ENCODE assay signal across 1 cellular context in the genomic region with DNA sequence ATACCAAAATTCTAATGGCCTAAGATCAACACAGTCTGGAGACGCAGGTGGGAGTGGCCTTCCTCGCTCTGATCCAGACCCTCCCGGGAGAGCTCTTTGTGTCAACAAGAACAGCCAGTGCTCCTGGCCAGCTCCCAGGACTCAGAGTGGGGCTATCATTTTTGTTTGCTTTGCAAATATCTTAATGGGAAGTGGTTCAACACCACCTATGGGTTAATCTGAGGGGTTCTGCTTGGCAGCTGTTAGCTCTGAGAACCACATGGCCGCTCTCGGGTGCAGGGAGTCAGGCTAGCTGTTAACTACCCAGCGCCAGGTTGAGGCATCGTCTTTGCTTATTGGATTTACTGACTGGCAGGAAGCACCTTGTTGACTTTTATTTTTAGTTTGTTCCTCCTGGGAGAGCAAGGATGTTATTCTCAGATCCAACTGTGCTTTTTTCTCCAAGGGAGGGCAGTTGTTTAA.
TF ChIP-seq lines count a peak whose summit lies in the region.

No MANE protein-coding gene starts in this region.

TF ChIP-seq in HepG2, 621 proteins besides CTCF, POLR2A, EP300 and RAD21 (continued from another document and continues in another):
- TF ChIP-seq, protein P1, sequence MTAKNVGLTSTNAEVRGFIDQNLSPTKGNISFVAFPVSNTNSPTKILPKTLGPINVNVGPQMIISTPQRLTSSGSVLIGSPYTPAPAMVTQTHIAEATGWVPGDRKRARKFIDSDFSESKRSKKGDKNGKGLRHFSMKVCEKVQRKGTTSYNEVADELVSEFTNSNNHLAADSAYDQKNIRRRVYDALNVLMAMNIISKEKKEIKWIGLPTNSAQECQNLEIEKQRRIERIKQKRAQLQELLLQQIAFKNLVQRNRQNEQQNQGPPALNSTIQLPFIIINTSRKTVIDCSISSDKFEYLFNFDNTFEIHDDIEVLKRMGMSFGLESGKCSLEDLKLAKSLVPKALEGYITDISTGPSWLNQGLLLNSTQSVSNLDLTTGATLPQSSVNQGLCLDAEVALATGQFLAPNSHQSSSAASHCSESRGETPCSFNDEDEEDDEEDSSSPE (CRISPR knock-in tag; IDR thresholded peaks at IDR 0.05): peak; percentile 53
- no peak for TF ChIP-seq ZNF530 (CRISPR knock-in tag; IDR thresholded peaks at IDR 0.05; ENCODE audit: low read depth)
- no peak for TF ChIP-seq ZBTB4 (CRISPR knock-in tag; IDR thresholded peaks at IDR 0.05; ENCODE audit: borderline replicate concordance)
- peak; percentile 77 for TF ChIP-seq IKZF5 (CRISPR knock-in tag; IDR thresholded peaks at IDR 0.05)
- peak; percentile 29 to 46; a peak in 2 of 4 replicates for TF ChIP-seq MAFK (conservative IDR thresholded peaks at IDR 0.05 in 1 of 2, IDR thresholded peaks at IDR 0.05 in 1 of 2; ENCODE audit: low read length in 2 of 2)
- TF ChIP-seq ZNF296 (CRISPR knock-in tag; conservative IDR thresholded peaks at IDR 0.05): no peak
- TF ChIP-seq, protein P2, sequence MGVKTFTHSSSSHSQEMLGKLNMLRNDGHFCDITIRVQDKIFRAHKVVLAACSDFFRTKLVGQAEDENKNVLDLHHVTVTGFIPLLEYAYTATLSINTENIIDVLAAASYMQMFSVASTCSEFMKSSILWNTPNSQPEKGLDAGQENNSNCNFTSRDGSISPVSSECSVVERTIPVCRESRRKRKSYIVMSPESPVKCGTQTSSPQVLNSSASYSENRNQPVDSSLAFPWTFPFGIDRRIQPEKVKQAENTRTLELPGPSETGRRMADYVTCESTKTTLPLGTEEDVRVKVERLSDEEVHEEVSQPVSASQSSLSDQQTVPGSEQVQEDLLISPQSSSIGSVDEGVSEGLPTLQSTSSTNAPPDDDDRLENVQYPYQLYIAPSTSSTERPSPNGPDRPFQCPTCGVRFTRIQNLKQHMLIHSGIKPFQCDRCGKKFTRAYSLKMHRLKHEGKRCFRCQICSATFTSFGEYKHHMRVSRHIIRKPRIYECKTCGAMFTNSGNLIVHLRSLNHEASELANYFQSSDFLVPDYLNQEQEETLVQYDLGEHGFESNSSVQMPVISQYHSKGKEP (CRISPR knock-in tag; IDR thresholded peaks at IDR 0.05): no peak
- TF ChIP-seq GFI1 (CRISPR knock-in tag; IDR thresholded peaks at IDR 0.05; ENCODE audit: borderline replicate concordance): peak; percentile 29; the same call in 1 of the 2 replicates
- 0 out of 2 replicates have a peak, but pooled peaks have one; percentile 23 for TF ChIP-seq MIER3 (CRISPR knock-in tag; IDR thresholded peaks at IDR 0.05; ENCODE audit: borderline replicate concordance)
- no peak for TF ChIP-seq HNF4G (IDR thresholded peaks at IDR 0.05; ENCODE audit: borderline replicate concordance, low read depth, low read length)
- no peak for TF ChIP-seq HNF4G (CRISPR knock-in tag; IDR thresholded peaks at IDR 0.05; ENCODE audit: borderline replicate concordance, low read depth)
- TF ChIP-seq BHLHE40 (IDR thresholded peaks at IDR 0.05; ENCODE audit: low read length): no peak
- TF ChIP-seq RARA (CRISPR knock-in tag; IDR thresholded peaks at IDR 0.05): peak; percentile 35; the same call in 1 of the 2 replicates
- peak; percentile 57 for TF ChIP-seq YY1 (IDR thresholded peaks at IDR 0.05; ENCODE audit: insufficient read depth, insufficient replicate concordance, low read depth, low read length)
- TF ChIP-seq GABPB1 (CRISPR knock-in tag; IDR thresholded peaks at IDR 0.05): peak; percentile 30; the same call in 1 of the 2 replicates
- no peak for TF ChIP-seq ZNF354B (CRISPR knock-in tag; IDR thresholded peaks at IDR 0.05)
- TF ChIP-seq ZNF292 (CRISPR knock-in tag; IDR thresholded peaks at IDR 0.05; ENCODE audit: borderline replicate concordance, low read depth): 0 out of 2 replicates have a peak, but pooled peaks have one; percentile 42
- TF ChIP-seq, protein P3, sequence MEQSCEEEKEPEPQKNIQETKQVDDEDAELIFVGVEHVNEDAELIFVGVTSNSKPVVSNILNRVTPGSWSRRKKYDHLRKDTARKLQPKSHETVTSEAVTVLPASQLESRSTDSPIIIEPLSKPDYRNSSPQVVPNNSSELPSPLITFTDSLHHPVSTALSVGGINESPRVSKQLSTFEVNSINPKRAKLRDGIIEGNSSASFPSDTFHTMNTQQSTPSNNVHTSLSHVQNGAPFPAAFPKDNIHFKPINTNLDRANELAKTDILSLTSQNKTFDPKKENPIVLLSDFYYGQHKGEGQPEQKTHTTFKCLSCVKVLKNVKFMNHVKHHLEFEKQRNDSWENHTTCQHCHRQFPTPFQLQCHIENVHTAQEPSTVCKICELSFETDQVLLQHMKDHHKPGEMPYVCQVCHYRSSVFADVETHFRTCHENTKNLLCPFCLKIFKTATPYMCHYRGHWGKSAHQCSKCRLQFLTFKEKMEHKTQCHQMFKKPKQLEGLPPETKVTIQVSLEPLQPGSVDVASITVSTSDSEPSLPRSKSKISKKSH (CRISPR knock-in tag; IDR thresholded peaks at IDR 0.05; ENCODE audit: borderline replicate concordance): no peak
- no peak for TF ChIP-seq RFX5 (IDR thresholded peaks at IDR 0.05; ENCODE audit: low read depth, low read length)
- peak; percentile 71; the same call in 1 of the 2 replicates for TF ChIP-seq ZNF317 (CRISPR knock-in tag; IDR thresholded peaks at IDR 0.05)
- TF ChIP-seq SOX13 (IDR thresholded peaks at IDR 0.05): no peak
- TF ChIP-seq SOX13 (CRISPR knock-in tag; conservative IDR thresholded peaks at IDR 0.05 in 1 of 2, IDR thresholded peaks at IDR 0.05 in 1 of 2): peak in 1 of 2 experiments; percentile 77; a peak in 2 of 4 replicates
- TF ChIP-seq AGO2 (optimal IDR thresholded peaks at IDR 0.05; ENCODE audit: low read depth, low read length): no peak
- TF ChIP-seq ZNF3 (CRISPR knock-in tag; IDR thresholded peaks at IDR 0.05): no peak
- no peak for TF ChIP-seq ZNF605 (CRISPR knock-in tag; IDR thresholded peaks at IDR 0.05)
- peak; percentile 35; the same call in 1 of the 2 replicates for TF ChIP-seq FOXK1 (CRISPR knock-in tag; IDR thresholded peaks at IDR 0.05; ENCODE audit: borderline replicate concordance, low read depth)
- TF ChIP-seq KMT2A (CRISPR knock-in tag; IDR thresholded peaks at IDR 0.05): peak; percentile 26; the same call in 1 of the 2 replicates
- peak; percentile 53; the same call in 1 of the 2 replicates for TF ChIP-seq SIN3A (IDR thresholded peaks at IDR 0.05; ENCODE audit: borderline replicate concordance, low read depth, low read length)
- TF ChIP-seq ZNF652 (CRISPR knock-in tag; IDR thresholded peaks at IDR 0.05; ENCODE audit: borderline replicate concordance, low read depth): peak; percentile 88
- TF ChIP-seq, protein P4, sequence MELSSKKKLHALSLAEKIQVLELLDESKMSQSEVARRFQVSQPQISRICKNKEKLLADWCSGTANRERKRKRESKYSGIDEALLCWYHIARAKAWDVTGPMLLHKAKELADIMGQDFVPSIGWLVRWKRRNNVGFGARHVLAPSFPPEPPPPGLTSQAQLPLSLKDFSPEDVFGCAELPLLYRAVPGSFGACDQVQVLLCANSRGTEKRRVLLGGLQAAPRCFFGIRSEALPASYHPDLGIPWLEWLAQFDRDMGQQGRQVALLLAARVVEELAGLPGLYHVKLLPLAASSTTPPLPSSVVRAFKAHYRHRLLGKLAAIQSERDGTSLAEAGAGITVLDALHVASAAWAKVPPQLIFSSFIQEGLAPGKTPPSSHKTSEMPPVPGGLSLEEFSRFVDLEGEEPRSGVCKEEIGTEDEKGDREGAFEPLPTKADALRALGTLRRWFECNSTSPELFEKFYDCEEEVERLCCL (CRISPR knock-in tag; IDR thresholded peaks at IDR 0.05; ENCODE audit: borderline replicate concordance): no peak
- TF ChIP-seq HOXA9 (CRISPR knock-in tag; IDR thresholded peaks at IDR 0.05; ENCODE audit: borderline replicate concordance): no peak
- TF ChIP-seq, protein P5, sequence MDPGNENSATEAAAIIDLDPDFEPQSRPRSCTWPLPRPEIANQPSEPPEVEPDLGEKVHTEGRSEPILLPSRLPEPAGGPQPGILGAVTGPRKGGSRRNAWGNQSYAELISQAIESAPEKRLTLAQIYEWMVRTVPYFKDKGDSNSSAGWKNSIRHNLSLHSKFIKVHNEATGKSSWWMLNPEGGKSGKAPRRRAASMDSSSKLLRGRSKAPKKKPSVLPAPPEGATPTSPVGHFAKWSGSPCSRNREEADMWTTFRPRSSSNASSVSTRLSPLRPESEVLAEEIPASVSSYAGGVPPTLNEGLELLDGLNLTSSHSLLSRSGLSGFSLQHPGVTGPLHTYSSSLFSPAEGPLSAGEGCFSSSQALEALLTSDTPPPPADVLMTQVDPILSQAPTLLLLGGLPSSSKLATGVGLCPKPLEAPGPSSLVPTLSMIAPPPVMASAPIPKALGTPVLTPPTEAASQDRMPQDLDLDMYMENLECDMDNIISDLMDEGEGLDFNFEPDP (CRISPR knock-in tag; conservative IDR thresholded peaks at IDR 0.05): no peak
- TF ChIP-seq TRAFD1 (CRISPR knock-in tag; IDR thresholded peaks at IDR 0.05; ENCODE audit: borderline replicate concordance): no peak
- TF ChIP-seq, protein P6, sequence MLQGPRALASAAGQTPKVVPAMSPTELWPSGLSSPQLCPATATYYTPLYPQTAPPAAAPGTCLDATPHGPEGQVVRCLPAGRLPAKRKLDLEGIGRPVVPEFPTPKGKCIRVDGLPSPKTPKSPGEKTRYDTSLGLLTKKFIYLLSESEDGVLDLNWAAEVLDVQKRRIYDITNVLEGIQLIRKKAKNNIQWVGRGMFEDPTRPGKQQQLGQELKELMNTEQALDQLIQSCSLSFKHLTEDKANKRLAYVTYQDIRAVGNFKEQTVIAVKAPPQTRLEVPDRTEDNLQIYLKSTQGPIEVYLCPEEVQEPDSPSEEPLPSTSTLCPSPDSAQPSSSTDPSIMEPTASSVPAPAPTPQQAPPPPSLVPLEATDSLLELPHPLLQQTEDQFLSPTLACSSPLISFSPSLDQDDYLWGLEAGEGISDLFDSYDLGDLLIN (CRISPR knock-in tag; IDR thresholded peaks at IDR 0.05; ENCODE audit: borderline replicate concordance): no peak
- TF ChIP-seq POLR2G (IDR thresholded peaks at IDR 0.05; ENCODE audit: low read depth, low read length): no peak
- TF ChIP-seq NR2F6 (IDR thresholded peaks at IDR 0.05): no peak
- 0 out of 2 replicates have a peak, but pooled peaks have one; percentile 7 for TF ChIP-seq NR2F6 (CRISPR knock-in tag; IDR thresholded peaks at IDR 0.05)
- TF ChIP-seq ZNF264 (CRISPR knock-in tag; IDR thresholded peaks at IDR 0.05): 0 out of 2 replicates have a peak, but pooled peaks have one; percentile 34
- TF ChIP-seq NAIF1 (CRISPR knock-in tag; IDR thresholded peaks at IDR 0.05; ENCODE audit: borderline replicate concordance): no peak
- peak; percentile 73; the same call in 1 of the 2 replicates for TF ChIP-seq ZSCAN12 (CRISPR knock-in tag; IDR thresholded peaks at IDR 0.05)
- peak; percentile 50; the same call in 1 of the 2 replicates for TF ChIP-seq PITX1 (CRISPR knock-in tag; IDR thresholded peaks at IDR 0.05)
- TF ChIP-seq GATAD2A (CRISPR knock-in tag; IDR thresholded peaks at IDR 0.05): peak; percentile 82
- no peak for TF ChIP-seq ZNF256 (CRISPR knock-in tag; conservative IDR thresholded peaks at IDR 0.05)
- TF ChIP-seq E2F1 (CRISPR knock-in tag; IDR thresholded peaks at IDR 0.05): no peak
- TF ChIP-seq SCMH1 (CRISPR knock-in tag; IDR thresholded peaks at IDR 0.05; ENCODE audit: borderline replicate concordance): no peak
- no peak for TF ChIP-seq KDM3A (CRISPR knock-in tag; IDR thresholded peaks at IDR 0.05; ENCODE audit: low read depth)
- 0 out of 2 replicates have a peak, but pooled peaks have one; percentile 70 for TF ChIP-seq DNMT3B (CRISPR knock-in tag; conservative IDR thresholded peaks at IDR 0.05)
- TF ChIP-seq NR1H2 (CRISPR knock-in tag; IDR thresholded peaks at IDR 0.05; ENCODE audit: borderline replicate concordance, low read depth): no peak
- TF ChIP-seq PLRG1 (conservative IDR thresholded peaks at IDR 0.05): no peak
